Comparison of ENCODE assay signal across 8 cellular contexts in the genomic region with DNA sequence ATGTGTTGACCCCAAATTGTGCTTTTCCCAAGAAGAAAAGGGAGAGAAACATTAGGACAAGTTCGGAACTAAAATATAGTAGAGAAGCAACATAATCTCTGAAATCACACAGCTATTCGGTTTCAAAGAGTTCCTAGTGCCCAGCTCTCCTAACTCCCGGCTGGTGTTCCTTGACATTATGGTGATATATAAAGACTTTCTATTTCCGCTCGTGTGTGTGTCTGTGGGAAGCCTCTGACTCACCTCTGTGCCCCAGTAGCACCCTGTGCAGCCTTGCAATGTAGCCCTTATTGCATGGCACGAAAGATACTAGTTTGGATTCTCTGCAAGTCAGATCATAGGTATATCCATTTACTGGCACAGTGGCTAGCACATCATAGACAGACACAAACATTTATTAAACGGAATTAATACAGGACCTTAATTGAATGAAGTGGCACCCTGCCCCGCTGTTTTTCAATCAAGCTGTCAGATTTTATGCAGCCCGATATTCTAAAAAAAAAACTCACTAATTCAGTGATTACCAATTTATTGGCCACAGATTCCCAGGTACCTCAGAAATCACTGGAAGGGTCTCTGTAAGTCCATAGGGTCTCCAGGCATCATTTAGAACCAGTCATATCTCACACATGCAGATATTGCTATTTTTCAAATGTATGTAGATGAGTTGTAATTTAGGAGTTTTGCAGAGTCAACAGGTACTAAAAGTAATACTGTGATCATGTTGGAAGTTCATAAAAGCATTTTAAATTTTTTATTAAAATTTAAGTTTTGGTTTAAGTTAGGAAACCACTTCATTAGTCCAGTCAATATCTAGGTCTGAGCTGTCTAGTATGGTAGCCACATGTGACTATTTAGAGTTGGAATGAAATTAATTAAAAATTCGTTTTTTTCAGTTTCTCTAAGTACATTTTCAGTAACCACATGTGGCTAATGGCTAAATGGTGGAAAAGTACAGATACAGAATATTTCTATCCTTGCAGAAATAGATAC. TPM values are rescaled to one million over a fixed set of nuclear protein-coding genes. Genes with fewer than 3 reads are reported as not detected.
DNase-seq lines count a peak whose midpoint lies in the region; ATAC-seq and TF ChIP-seq lines count a peak whose summit lies in the region.

No MANE protein-coding gene starts in this region.

- peaks cover 4% of the 10 kb centered on the region for H3K4me1 ChIP-seq in CD8-positive, alpha-beta memory T cell (ENCODE audit: insufficient read depth, low read length)
- H3K4me1 ChIP-seq in KMS-11 (ENCODE audit: low read depth, poor library complexity, severe bottlenecking) (peaks cover 20% of the 10 kb centered on the region), breast epithelium (no peaks in the 10 kb centered on the region), stomach smooth muscle (ENCODE audit: control insufficient read depth, insufficient read depth, low read length) (no peaks in the 10 kb centered on the region)

- ATAC-seq in GM21576 (IDR thresholded peaks at IDR 0.05; ENCODE audit: unreplicated experiment): no peak

- no peaks in the 10 kb centered on the region for H3K36me3 Mint-ChIP-seq in CD8-positive, alpha-beta memory T cell

- no peaks in the 10 kb centered on the region for H3K79me2 ChIP-seq in KMS-11 (ENCODE audit: insufficient read depth, low read depth)

- H3K27ac Mint-ChIP-seq in CD8-positive, alpha-beta memory T cell: peak overlapping the region in 1 of 8 donors; percentile 67

- H3K27ac ChIP-seq in CD8-positive, alpha-beta memory T cell (ENCODE audit: low read depth, low read length): no peak overlapping the region
- H3K27ac ChIP-seq in KMS-11 (no peak overlapping the region; the same call in 1 of the 2 replicates), breast epithelium (no peak overlapping the region), stomach smooth muscle (ENCODE audit: low read length) (no peak overlapping the region)

- peaks cover 28 to 68% of the 10 kb centered on the region in 2 donors for H3K27me3 Mint-ChIP-seq in CD8-positive, alpha-beta memory T cell

- peak overlapping the region; percentile 93; the same call in 1 of the 2 replicates for H2AFZ ChIP-seq in KMS-11 (ENCODE audit: low read depth)

- no peak for TF ChIP-seq CTCF in KMS-11 (conservative IDR thresholded peaks at IDR 0.05; ENCODE audit: low read depth, low read length)
- TF ChIP-seq CTCF in breast epithelium (IDR thresholded peaks at IDR 0.05): no peak

- no peaks in the 10 kb centered on the region for H3K9me3 Mint-ChIP-seq in CD8-positive, alpha-beta memory T cell

- H3K36me3 ChIP-seq in CD8-positive, alpha-beta memory T cell (ENCODE audit: insufficient read depth, low read length): no peaks in the 10 kb centered on the region
- H3K36me3 ChIP-seq in KMS-11 (ENCODE audit: insufficient read depth): no peaks in the 10 kb centered on the region
- H3K36me3 ChIP-seq in breast epithelium: no peaks in the 10 kb centered on the region
- no peaks in the 10 kb centered on the region for H3K36me3 ChIP-seq in stomach smooth muscle (ENCODE audit: control insufficient read depth in 2 of 2, insufficient read depth in 2 of 2, low read length in 2 of 2)

- CTCF ChIA-PET in CD8-positive, alpha-beta memory T cell (lab: Charles Lee): no interaction called here

- H3K9ac ChIP-seq in KMS-11 (peak overlapping the region; percentile 68), stomach smooth muscle (ENCODE audit: low read length in 2 of 2) (peak overlapping the region; percentile 63 to 74)

- intact Hi-C loops in breast epithelium (cut with DNase I; ENCODE audit: low total_unique reads): no loop called here

- peaks cover 13 to 19% (median 14%) of the 10 kb centered on the region in 3 donors for H3K4me1 Mint-ChIP-seq in CD8-positive, alpha-beta memory T cell

- H3K9me3 ChIP-seq in CD8-positive, alpha-beta memory T cell (ENCODE audit: low read length): no peaks in the 10 kb centered on the region
- no peaks in the 10 kb centered on the region for H3K9me3 ChIP-seq in breast epithelium
- H3K9me3 ChIP-seq in stomach smooth muscle (ENCODE audit: control insufficient read depth in 2 of 2, low read length in 2 of 2): no peaks in the 10 kb centered on the region

- no peak for TF ChIP-seq POLR2A in breast epithelium (IDR thresholded peaks at IDR 0.05)

- no peak for DNase-seq in CD8-positive, alpha-beta memory T cell
- DNase-seq in breast epithelium (ENCODE audit: low spot score in 2 of 2) (no peak), kidney tubule cell (ENCODE audit: low spot score) (peak; percentile 61), SIG-M5 treated with dmso at 0.1 percent for 504 hours (lab: John Stamatoyannopoulos, UW; ENCODE audit: unreplicated experiment) (no peak), germinal center (ENCODE audit: low spot score) (no peak)

- peak overlapping the region; percentile 40 for H3K4me2 ChIP-seq in KMS-11

- peak overlapping the region; percentile 63 to 93 (median 87) for H3K4me3 Mint-ChIP-seq in CD8-positive, alpha-beta memory T cell

- H3K27me3 ChIP-seq in CD8-positive, alpha-beta memory T cell (ENCODE audit: insufficient read depth, low read length, poor library complexity, severe bottlenecking): peaks cover 8% of the 10 kb centered on the region
- H3K27me3 ChIP-seq in KMS-11 (ENCODE audit: insufficient read depth, low read depth) (no peaks in the 10 kb centered on the region), breast epithelium (peaks cover 0 to 14% of the 10 kb centered on the region in 2 donors), stomach smooth muscle (ENCODE audit: control insufficient read depth in 1 of 2, insufficient read depth in 2 of 2, low read length in 2 of 2) (no peaks in the 10 kb centered on the region)

- peak overlapping the region; percentile 53 for H3K4me3 ChIP-seq in CD8-positive, alpha-beta memory T cell (ENCODE audit: low read length)
- no peak overlapping the region for H3K4me3 ChIP-seq in KMS-11 (IDR thresholded peaks at IDR 0.05; ENCODE audit: insufficient read depth, low read depth, low read length)
- peak overlapping the region; percentile 53 to 65 (median 54) for H3K4me3 ChIP-seq in breast epithelium
- peak overlapping the region; percentile 65 to 83 for H3K4me3 ChIP-seq in stomach smooth muscle (ENCODE audit: low read length in 2 of 2)

- POLR2A ChIA-PET in CD8-positive, alpha-beta memory T cell (lab: Charles Lee): no interaction called here

- no peaks in the 10 kb centered on the region for H4K20me1 ChIP-seq in KMS-11 (ENCODE audit: insufficient read depth)

RNA-seq across cellular contexts. Expression of gene SFTPD, which starts 43.3 kb away (rescaled TPM):
- not detected for total RNA-seq in CD8-positive, alpha-beta memory T cell
- polyA plus RNA-seq in CD8-positive, alpha-beta memory T cell: not detected
- total RNA-seq in breast epithelium: 1 to 10 TPM in 2 of 3 donors, not detected in 1; 2.2 to 2.5 TPM
